17 cellular contexts compared by ENCODE assay signal in genomic region chr10:78817361-78817760, GRCh38.
A peak's percentile ranks its signal among the peaks of the same experiment; 100 is the strongest.
DNase-seq lines count a peak whose midpoint lies in the region; ATAC-seq and TF ChIP-seq lines count a peak whose summit lies in the region.
"Had no signal": no experiment of that assay in that cellular context is flagged by ENCODE, and none has a peak within 500 bp of the region (broad histone marks: within the 10 kb centered on the region; RNA-seq: fewer than 3 reads in every experiment).

No MANE protein-coding gene starts in this region.

- DNase-seq in MV-4-11 (lab: John Stamatoyannopoulos, UW): peak; percentile 61
- DNase-seq in astrocyte of the hippocampus (ENCODE audit: low read depth, low spot score): peak; percentile 19
- no peak for DNase-seq in right cardiac atrium
- DNase-seq in upper lobe of right lung: no peak
- no peak for DNase-seq in activated CD4-positive, alpha-beta T cell treated with anti-CD3 and anti-CD28 coated beads for 48 hours
- DNase-seq: activated CD8-positive, alpha-beta memory T cell treated with anti-CD3 and anti-CD28 coated beads, Interleukin-2, amount 10 ng/mL, durations not matched to agents 7 days and 5 days; activated effector memory CD4-positive, alpha-beta T cell treated with Interleukin-2 at 50 U/mL for 16 hours; amygdala; colonic mucosa; NCI-H1092; nucleus accumbens; small intestine; T-helper 2 cell; thyroid gland had no signal

- ATAC-seq in right cardiac atrium (peak; percentile 68 to 74), upper lobe of right lung (peak; percentile 56), GM18867 (IDR thresholded peaks at IDR 0.05; ENCODE audit: unreplicated experiment) (no peak), HG03280 (IDR thresholded peaks at IDR 0.05; ENCODE audit: unreplicated experiment) (no peak)
- ATAC-seq: activated CD8-positive, alpha-beta memory T cell treated with anti-CD3 and anti-CD28 coated beads, Interleukin-2, amount 10 ng/mL, durations not matched to agents 7 days and 5 days had no signal

- H3K9me3 ChIP-seq in right cardiac atrium (ENCODE audit: control insufficient read depth, low read length): no peaks in the 10 kb centered on the region
- no peaks in the 10 kb centered on the region for H3K9me3 ChIP-seq in upper lobe of right lung
- H3K9me3 ChIP-seq: colonic mucosa, thyroid gland had no signal

- TF ChIP-seq CTCF in upper lobe of right lung (IDR thresholded peaks at IDR 0.05): no peak

- H3K4me1 ChIP-seq in right cardiac atrium (ENCODE audit: control insufficient read depth, insufficient read depth, low read length): no peaks in the 10 kb centered on the region
- H3K4me1 ChIP-seq in upper lobe of right lung: peaks cover 25% of the 10 kb centered on the region
- H3K4me1 ChIP-seq: colonic mucosa had no signal

- no peaks in the 10 kb centered on the region for H3K36me3 ChIP-seq in upper lobe of right lung
- H3K36me3 ChIP-seq: colonic mucosa, thyroid gland had no signal

- intact Hi-C loops in right cardiac atrium (cut with DNase I): no loop called here
- intact Hi-C loops in upper lobe of right lung (cut with DNase I): no loop called here

- no peak overlapping the region for H3K27ac ChIP-seq in right cardiac atrium (ENCODE audit: low read length)
- no peak overlapping the region for H3K27ac ChIP-seq in upper lobe of right lung
- H3K27ac ChIP-seq: colonic mucosa, epithelial cell of prostate, thyroid gland had no signal

- WGBS in right cardiac atrium: 40% methylated on average over 3 of the region's 3 CpGs

- H3K4me3 ChIP-seq in right cardiac atrium (ENCODE audit: low read length): no peak overlapping the region
- H3K4me3 ChIP-seq in upper lobe of right lung: no peak overlapping the region
- H3K4me3 ChIP-seq: colonic mucosa, thyroid gland had no signal

- H3K27me3 ChIP-seq in right cardiac atrium (ENCODE audit: control insufficient read depth, insufficient read depth): no peaks in the 10 kb centered on the region
- no peaks in the 10 kb centered on the region for H3K27me3 ChIP-seq in upper lobe of right lung
- H3K27me3 ChIP-seq: colonic mucosa, thyroid gland had no signal

Comparison
In these comparisons a context has a peak if more than half of its experiments do, and no peak if none do; other contexts are left out.
1. DNase-seq: peak in MV-4-11 (single experiment) and astrocyte of the hippocampus (single experiment); none in right cardiac atrium (0 of 3), upper lobe of right lung (single experiment) and activated CD4-positive, alpha-beta T cell treated with anti-CD3 and anti-CD28 coated beads for 48 hours (single experiment).
2. ATAC-seq: peak in right cardiac atrium (2 of 2) and upper lobe of right lung (single experiment); none in GM18867 (single experiment) and HG03280 (single experiment).